ENCODE assay signal across 34 cellular contexts in the genomic region with DNA sequence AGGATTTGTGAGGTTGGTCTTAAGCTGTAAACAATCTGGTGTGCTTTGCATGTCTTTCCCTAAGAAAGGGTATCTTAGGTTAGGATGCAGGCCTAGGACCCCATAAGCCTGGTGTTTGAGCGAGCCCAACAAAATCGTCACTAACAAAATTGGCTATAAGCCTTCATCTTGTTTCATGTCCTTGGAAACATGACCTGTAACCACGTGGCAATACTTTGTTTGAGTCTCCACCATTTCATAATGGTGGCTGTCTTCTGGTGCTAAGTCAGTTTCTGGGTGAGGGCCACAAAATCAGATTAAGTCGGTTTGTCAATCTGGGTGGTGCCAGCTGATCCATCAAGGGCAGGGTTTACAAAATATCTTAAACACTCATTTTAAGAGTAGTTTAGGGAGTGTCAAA. TPM values are rescaled to one million over a fixed set of nuclear protein-coding genes. Genes with fewer than 3 reads are reported as not detected.
DNase-seq lines count a peak whose midpoint lies in the region; ATAC-seq, FAIRE-seq and TF ChIP-seq lines count a peak whose summit lies in the region.
"Had no signal": no experiment of that assay in that cellular context is flagged by ENCODE, and none has a peak within 500 bp of the region (broad histone marks: within the 10 kb centered on the region; RNA-seq: fewer than 3 reads in every experiment).

No MANE protein-coding gene starts in this region.

- H2AK5ac ChIP-seq in H1 (ENCODE audit: low read depth, low read length), result no peak overlapping the region

- H3K36me3 ChIP-seq in H1 (ENCODE audit: control insufficient read depth in 2 of 4, insufficient read depth in 4 of 4, low read length in 3 of 4) (peaks cover 5 to 64% (median 25%) of the 10 kb centered on the region in 4 experiments), mucosa of descending colon (ENCODE audit: low read depth) (no peaks in the 10 kb centered on the region)
- H3K36me3 ChIP-seq: BE2C, left ventricle myocardium inferior, sigmoid colon, tibial artery, vagina had no signal

- intact Hi-C loops in mucosa of descending colon (cut with DNase I, micrococcal nuclease), result no loop called here

- CTCF ChIA-PET in H1 (lab: Charles Lee; ENCODE audit: partially characterized antibody), result interaction anchor here (0.8 to 2.2 kb wide), 4 partner anchors 9 to 13 kb away, joined by 3 to 8 read pairs (median 6); no protein-coding TSS in a partner anchor

- H3K27ac Mint-ChIP-seq in activated naive CD4-positive, alpha-beta T cell treated with anti-CD3 and anti-CD28 coated beads, Interleukin-2, amount 50 U/mL, for 72 hours, result no peak overlapping the region
- H3K27ac Mint-ChIP-seq: activated CD4-positive, alpha-beta memory T cell treated with anti-CD3 and anti-CD28 coated beads for 36 hours; activated naive CD4-positive, alpha-beta T cell treated with anti-CD3 and anti-CD28 coated beads, Interleukin-2, amount 10 ng/mL, durations not matched to agents 7 days and 5 days; dendritic cell treated with granulocyte-macrophage colony-stimulating factor and Interleukin-4, amounts not matched to agents 40 ng/mL and 50 ng/mL, for 4 days had no signal

- H3K9me3 ChIP-seq in H1 (ENCODE audit: insufficient read depth in 2 of 2, low read depth in 1 of 2, low read length in 1 of 2), result no peaks in the 10 kb centered on the region
- H3K9me3 ChIP-seq in mucosa of descending colon, result no peaks in the 10 kb centered on the region
- H3K9me3 ChIP-seq: BE2C, body of pancreas, left ventricle myocardium inferior, sigmoid colon, tibial artery, vagina had no signal

- TF ChIP-seq RAD21 in H1 (IDR thresholded peaks at IDR 0.05 in 1 of 2, conservative IDR thresholded peaks at IDR 0.05 in 1 of 2; ENCODE audit: low read depth in 2 of 2, low read length in 2 of 2), result no peak

- no peak overlapping the region for H2BK12ac ChIP-seq in H1 (ENCODE audit: low read depth, low read length)

- H2AFZ ChIP-seq in H1 (ENCODE audit: low read length), result no peak overlapping the region

- no peaks in the 10 kb centered on the region for H3K27me3 ChIP-seq in H1 (replicated peaks in 1 of 4; ENCODE audit: control insufficient read depth in 3 of 4, extremely low read depth in 1 of 4, insufficient read depth in 3 of 4, low read length in 3 of 4)
- H3K27me3 ChIP-seq: BE2C, body of pancreas, sigmoid colon, tibial artery, vagina had no signal

- peaks cover 2 to 7% (median 4%) of the 10 kb centered on the region in 4 experiments; a peak in 2 of 7 replicates for H3K4me1 ChIP-seq in H1 (replicated peaks in 1 of 4; ENCODE audit: control insufficient read depth in 3 of 4, insufficient read depth in 4 of 4, low read length in 3 of 4)
- H3K4me1 ChIP-seq in mucosa of descending colon (ENCODE audit: low read depth), result no peaks in the 10 kb centered on the region
- H3K4me1 ChIP-seq: body of pancreas, tibial artery, vagina had no signal

- H3K9ac ChIP-seq in H1 (replicated peaks in 1 of 4; ENCODE audit: extremely low read depth in 1 of 4, low read depth in 3 of 4, low read length in 3 of 4), result peak overlapping the region in 1 of 4 experiments; percentile 39; a peak in 1 of 7 replicates

- H2BK120ac ChIP-seq in H1 (replicated peaks; ENCODE audit: low read depth, low read length), result no peak overlapping the region

- H4K91ac ChIP-seq in H1 (replicated peaks; ENCODE audit: insufficient read length, low read length), result no peak overlapping the region

- no peak overlapping the region for H4K8ac ChIP-seq in H1 (ENCODE audit: extremely low read depth, insufficient read depth, low read length)

- in situ Hi-C loops in ACHN (cut with HindIII; ENCODE audit: low pct_ligation_motif_present, low pct_unique_long_range_greater_than_20kb, low sequenced_read_pairs), result no loop called here

- no peak for DNase-seq in activated naive CD4-positive, alpha-beta T cell treated with anti-CD3 and anti-CD28 coated beads, Interleukin-2, amount 50 U/mL, for 72 hours (ENCODE audit: low spot score in 2 of 2)
- no peak for DNase-seq in activated naive CD4-positive, alpha-beta T cell treated with Interleukin-2 at 50 U/mL for 16 hours
- DNase-seq in NCI-H446 (lab: John Stamatoyannopoulos, UW) (peak; percentile 35 to 46), H1 (ENCODE audit: low read depth in 1 of 2, low spot score in 2 of 2) (no peak), ACHN (no peak), mucosa of descending colon (no peak), NCI-H510A (lab: John Stamatoyannopoulos, UW) (no peak)
- DNase-seq: activated CD4-positive, alpha-beta memory T cell treated with anti-CD3 and anti-CD28 coated beads for 36 hours; activated naive CD4-positive, alpha-beta T cell treated with anti-CD3 and anti-CD28 coated beads, Interleukin-2, amount 10 ng/mL, durations not matched to agents 7 days and 5 days; BE2C; body of pancreas; DMS53; glutamatergic neuron; H9; left ventricle myocardium inferior; mesenchymal stem cell; MM.1S; NCI-H1436 treated with DMSO at 0.1 percent for 48 hours; NCI-H2171; NCI-H524 treated with DMSO at 0.1 percent for 48 hours; sigmoid colon; stimulated activated CD4-positive, alpha-beta T cell treated with anti-CD3 and anti-CD28 coated beads, Interleukin-4, amount 100 ng/mL, for 1 hour; T-helper 1 cell; tibial artery had no signal

- no peak overlapping the region for H2BK20ac ChIP-seq in H1 (ENCODE audit: low read length)

- H2BK15ac ChIP-seq in H1 (ENCODE audit: low read length), result no peak overlapping the region

- no peak overlapping the region for H3K27ac ChIP-seq in H1 (ENCODE audit: low read depth, low read length)
- H3K27ac ChIP-seq: body of pancreas, left ventricle myocardium inferior, sigmoid colon, tibial artery, vagina had no signal

- H4K5ac ChIP-seq in H1 (ENCODE audit: insufficient read length, low read depth, low read length), result no peak overlapping the region

- peak overlapping the region in 1 of 2 experiments; percentile 15; a peak in 2 of 4 replicates for H3K4me2 ChIP-seq in H1 (ENCODE audit: insufficient read depth in 1 of 2, low read depth in 2 of 2, low read length in 2 of 2)

- peaks cover 10 to 77% of the 10 kb centered on the region in 2 experiments for H3K79me2 ChIP-seq in H1 (ENCODE audit: control insufficient read depth in 1 of 2, insufficient read depth in 2 of 2, low read length in 2 of 2)

- H3K4ac ChIP-seq in H1 (replicated peaks; ENCODE audit: insufficient read length, low read depth, low read length), result no peak overlapping the region

- no peak for TF ChIP-seq EP300 in H1 (IDR thresholded peaks at IDR 0.05; ENCODE audit: borderline replicate concordance in 1 of 2, low read depth in 2 of 2, low read length in 2 of 2)

- no peak overlapping the region for H3K14ac ChIP-seq in H1 (ENCODE audit: insufficient read length)

- no peak for FAIRE-seq in H1 (lab: Jason Lieb, UNC)
- FAIRE-seq: keratinocyte had no signal

- no peak overlapping the region for H3K18ac ChIP-seq in H1 (ENCODE audit: extremely low read depth, low read length)

- peak overlapping the region; percentile 39 for H3K56ac ChIP-seq in H1 (replicated peaks; ENCODE audit: insufficient read length, low read depth, low read length)

- peaks cover 3% of the 10 kb centered on the region; the same call in 1 of the 2 replicates for H3K23me2 ChIP-seq in H1 (ENCODE audit: low read depth, low read length)

- peak; percentile 17 to 25 for ATAC-seq in activated naive CD4-positive, alpha-beta T cell treated with anti-CD3 and anti-CD28 coated beads, Interleukin-2, amount 50 U/mL, for 72 hours
- ATAC-seq in mucosa of descending colon, result no peak
- ATAC-seq in GM18870 (IDR thresholded peaks at IDR 0.05; ENCODE audit: unreplicated experiment), result no peak
- ATAC-seq: activated CD4-positive, CD25-positive, alpha-beta regulatory T cell treated with anti-CD3 and anti-CD28 coated beads, Interleukin-2, amount 50 U/mL, for 24 hours; body of pancreas; esophagus mucosa had no signal

- H3K9me3 Mint-ChIP-seq in activated naive CD4-positive, alpha-beta T cell treated with anti-CD3 and anti-CD28 coated beads, Interleukin-2, amount 50 U/mL, for 72 hours, result no peaks in the 10 kb centered on the region
- H3K9me3 Mint-ChIP-seq: activated CD4-positive, alpha-beta memory T cell treated with anti-CD3 and anti-CD28 coated beads for 36 hours; activated naive CD4-positive, alpha-beta T cell treated with anti-CD3 and anti-CD28 coated beads, Interleukin-2, amount 10 ng/mL, durations not matched to agents 7 days and 5 days; central memory CD8-positive, alpha-beta T cell; dendritic cell treated with granulocyte-macrophage colony-stimulating factor and Interleukin-4, amounts not matched to agents 40 ng/mL and 50 ng/mL, for 4 days had no signal

- no peak overlapping the region for H2BK5ac ChIP-seq in H1 (ENCODE audit: low read depth, low read length)

- POLR2A ChIA-PET in H1 (lab: Charles Lee; ENCODE audit: partially characterized antibody), result interaction anchor here (0.8 to 20.4 kb wide), 8 partner anchors 13 to 88 kb away, joined by 3 to 490 read pairs (median 8); a partner anchor contains a TSS

- H3K79me1 ChIP-seq in H1 (ENCODE audit: low read depth, low read length), result peaks cover 3% of the 10 kb centered on the region

- H3K4me3 ChIP-seq in H1 (ENCODE audit: extremely low read depth in 1 of 4, insufficient read depth in 2 of 4, low read depth in 3 of 4, low read length in 4 of 4) (0 out of 8 replicates have a peak overlapping the region, but pooled peaks of 1 of the 4 experiments have one; percentile 29), mucosa of descending colon (no peak overlapping the region)
- H3K4me3 ChIP-seq: body of pancreas, left ventricle myocardium inferior, sigmoid colon, tibial artery, vagina had no signal

- WGBS in H1 (ENCODE audit: extremely low coverage in 1 of 2, insufficient coverage in 1 of 2, insufficient read length in 1 of 2, insufficient replicate concordance in 2 of 2, low coverage in 1 of 2, low lambda C conversion rate in 2 of 2, missing lambda C conversion rate in 1 of 2), 2 experiments, result 81% methylated on average over 4 of the region's 4 CpGs; no CpG with 5 or more reads in 1 of the 2 experiments

- no peaks in the 10 kb centered on the region for H3K36me3 Mint-ChIP-seq in activated naive CD4-positive, alpha-beta T cell treated with anti-CD3 and anti-CD28 coated beads, Interleukin-2, amount 50 U/mL, for 72 hours
- H3K36me3 Mint-ChIP-seq: activated CD4-positive, alpha-beta memory T cell treated with anti-CD3 and anti-CD28 coated beads for 36 hours; activated naive CD4-positive, alpha-beta T cell treated with anti-CD3 and anti-CD28 coated beads, Interleukin-2, amount 10 ng/mL, durations not matched to agents 7 days and 5 days had no signal

- no peak for TF ChIP-seq POLR2A in H1 (IDR thresholded peaks at IDR 0.05; ENCODE audit: control extremely low read depth in 1 of 2, low read depth in 2 of 2, low read length in 2 of 2)

- TF ChIP-seq CTCF in H1 (IDR thresholded peaks at IDR 0.05; ENCODE audit: control extremely low read depth in 1 of 3, insufficient read depth in 1 of 3, low read depth in 1 of 3, low read length in 3 of 3) (no peak), mucosa of descending colon (IDR thresholded peaks at IDR 0.05) (no peak)

- H4K20me1 ChIP-seq in H1 (replicated peaks in 1 of 2; ENCODE audit: control insufficient read depth in 1 of 2, insufficient read depth in 2 of 2, low read length in 2 of 2), result peaks cover 5% of the 10 kb centered on the region in 2 experiments

- H3K23ac ChIP-seq in H1 (ENCODE audit: insufficient read length), result no peak overlapping the region

RNA-seq across cellular contexts. Expression of a gene that starts 33.0 kb away (rescaled TPM):
- total RNA-seq in activated naive CD4-positive, alpha-beta T cell treated with anti-CD3 and anti-CD28 coated beads, Interleukin-2, amount 50 U/mL, for 72 hours, result 10 to 100 TPM; 14.0 to 19.5 TPM
- total RNA-seq in H1 (2021; fragmentation: NEBNext Ultra II Directional; extraction: Animal tissue kit (Norgen Biotek cat#: 25700)), result not detected in 2 replicates
- not detected in 2 replicates for polyA plus RNA-seq in H1 (2011; rRNA removed)
- polyA plus RNA-seq in H1 (2011; cell fraction: cytosol; rRNA removed), result not detected
- polyA plus RNA-seq in H1 (2011; cell fraction: nucleus; rRNA removed), result not detected
- 4.4 to 8.4 TPM (median 5.1 TPM) in 4 replicates for polyA plus RNA-seq in H1 (2012, experiment 1 of 2)
- 2.9 TPM for polyA plus RNA-seq in H1 (2012, experiment 2 of 2)
- not detected for polyA plus RNA-seq in H1 (2013, experiment 1 of 2)
- not detected for polyA plus RNA-seq in H1 (2013, experiment 2 of 2)
- polyA minus RNA-seq in H1 (2011; rRNA and poly(A)+ RNA removed), result not detected in 2 replicates
- polyA minus RNA-seq in H1 (2011; cell fraction: cytosol; rRNA and poly(A)+ RNA removed), result not detected
- not detected for polyA minus RNA-seq in H1 (2011; cell fraction: nucleus; rRNA and poly(A)+ RNA removed)
- total RNA-seq in mucosa of descending colon, result 1 to 10 TPM; 1.6 to 3.4 (median 1.7) TPM
- total RNA-seq: fibroblast of villous mesenchyme, H9, pulmonary artery endothelial cell, RPMI7951 had no signal
- polyA plus RNA-seq: keratinocyte had no signal

RNA-seq across cellular contexts. Expression of a gene that starts 33.8 kb away (rescaled TPM):
- total RNA-seq in activated naive CD4-positive, alpha-beta T cell treated with anti-CD3 and anti-CD28 coated beads, Interleukin-2, amount 50 U/mL, for 72 hours, result 10 to 100 TPM; 10.1 to 14.5 TPM
- total RNA-seq in H1 (2021; fragmentation: NEBNext Ultra II Directional; extraction: Animal tissue kit (Norgen Biotek cat#: 25700)), result 102 and 106 TPM in 2 replicates
- polyA plus RNA-seq in H1 (2011; rRNA removed), result 89.0 and 119 TPM in 2 replicates
- polyA plus RNA-seq in H1 (2011; cell fraction: cytosol; rRNA removed), result 91.7 TPM
- 116 TPM for polyA plus RNA-seq in H1 (2011; cell fraction: nucleus; rRNA removed)
- polyA plus RNA-seq in H1 (2012, experiment 1 of 2), result 90.0 to 121 TPM (median 112 TPM) in 4 replicates
- 101 TPM for polyA plus RNA-seq in H1 (2012, experiment 2 of 2)
- 129 TPM for polyA plus RNA-seq in H1 (2013, experiment 1 of 2)
- polyA plus RNA-seq in H1 (2013, experiment 2 of 2), result 122 TPM
- 70.3 and 84.6 TPM in 2 replicates for polyA minus RNA-seq in H1 (2011; rRNA and poly(A)+ RNA removed)
- 86.7 TPM for polyA minus RNA-seq in H1 (2011; cell fraction: cytosol; rRNA and poly(A)+ RNA removed)
- polyA minus RNA-seq in H1 (2011; cell fraction: nucleus; rRNA and poly(A)+ RNA removed), result 53.3 TPM
- total RNA-seq in mucosa of descending colon, result 10 to 100 TPM; 25.3 to 54.6 (median 25.4) TPM

RNA-seq across cellular contexts. Expression of a gene that starts 49.7 kb away (rescaled TPM):
- 100 to 1,000 TPM in 1 of 2 donors, 10 to 100 TPM in 1; 83.4 to 145 TPM for total RNA-seq in activated naive CD4-positive, alpha-beta T cell treated with anti-CD3 and anti-CD28 coated beads, Interleukin-2, amount 50 U/mL, for 72 hours
- total RNA-seq in H1 (2021; fragmentation: NEBNext Ultra II Directional; extraction: Animal tissue kit (Norgen Biotek cat#: 25700)), result 1.6 and 1.8 TPM in 2 replicates
- polyA plus RNA-seq in H1 (2011; rRNA removed), result 1.3 and 1.5 TPM in 2 replicates
- polyA plus RNA-seq in H1 (2011; cell fraction: cytosol; rRNA removed), result 0.76 TPM
- 2.7 TPM for polyA plus RNA-seq in H1 (2011; cell fraction: nucleus; rRNA removed)
- polyA plus RNA-seq in H1 (2012, experiment 1 of 2), result 0.46 to 1.7 TPM (median 0.89 TPM) in 4 replicates
- 0.92 TPM for polyA plus RNA-seq in H1 (2012, experiment 2 of 2)
- 4.0 TPM for polyA plus RNA-seq in H1 (2013, experiment 1 of 2)
- polyA plus RNA-seq in H1 (2013, experiment 2 of 2), result 3.8 TPM
- polyA minus RNA-seq in H1 (2011; rRNA and poly(A)+ RNA removed), result 2.1 and 3.2 TPM in 2 replicates
- polyA minus RNA-seq in H1 (2011; cell fraction: cytosol; rRNA and poly(A)+ RNA removed), result 0.44 TPM
- polyA minus RNA-seq in H1 (2011; cell fraction: nucleus; rRNA and poly(A)+ RNA removed), result 2.6 TPM
- total RNA-seq in mucosa of descending colon, result 1 to 10 TPM; 4.4 to 6.0 (median 4.5) TPM
- total RNA-seq: fibroblast of villous mesenchyme, pulmonary artery endothelial cell, RPMI7951 had no signal

Comparison
In these comparisons a context has a peak if more than half of its experiments do, and no peak if none do; other contexts are left out.
1. ATAC-seq: peak in activated naive CD4-positive, alpha-beta T cell treated with anti-CD3 and anti-CD28 coated beads, Interleukin-2, amount 50 U/mL, for 72 hours (2 of 2); none in mucosa of descending colon (single experiment) and GM18870 (single experiment).
2. DNase-seq: peak in NCI-H446 (2 of 2); none in activated naive CD4-positive, alpha-beta T cell treated with anti-CD3 and anti-CD28 coated beads, Interleukin-2, amount 50 U/mL, for 72 hours (0 of 2), activated naive CD4-positive, alpha-beta T cell treated with Interleukin-2 at 50 U/mL for 16 hours (single experiment), H1 (0 of 2), ACHN (single experiment), mucosa of descending colon (0 of 3) and NCI-H510A (single experiment).
3. RNA of a gene that starts 49.7 kb away (total RNA-seq): 83.4 to 145 TPM in activated naive CD4-positive, alpha-beta T cell treated with anti-CD3 and anti-CD28 coated beads, Interleukin-2, amount 50 U/mL, for 72 hours; 4.4 to 6.0 TPM in mucosa of descending colon and 1.6 to 1.8 TPM in H1; every median in the first group is over 10 times any median in the second.